In the genomic region with DNA sequence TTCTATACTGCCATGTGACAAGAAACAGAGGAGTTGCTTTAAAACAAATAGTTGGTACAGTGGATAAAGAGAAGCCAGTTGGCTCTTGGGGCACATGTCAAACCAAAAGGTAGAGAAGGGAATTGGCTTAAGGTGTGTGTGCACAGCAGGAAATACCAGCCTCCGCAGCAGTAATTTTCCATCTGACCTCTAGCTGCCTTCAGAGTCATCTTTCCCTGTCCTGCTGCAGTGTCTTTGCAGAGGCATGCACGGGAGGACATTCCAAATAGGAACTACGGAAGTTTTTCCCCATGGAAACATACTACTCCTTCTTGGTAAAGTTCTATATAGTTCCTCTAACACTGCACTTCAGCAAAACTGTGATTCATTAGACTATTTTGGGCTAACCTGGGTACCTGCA, we compare ENCODE assay signal across 22 cellular contexts.
DNase-seq lines count a peak whose midpoint lies in the region; ATAC-seq and TF ChIP-seq lines count a peak whose summit lies in the region.
"Had no signal": no experiment of that assay in that cellular context is flagged by ENCODE, and none has a peak within 500 bp of the region (broad histone marks: within the 10 kb centered on the region; RNA-seq: fewer than 3 reads in every experiment).

No MANE protein-coding gene starts in this region.

- 95 to 98% methylated on average over 3 of the region's 3 CpGs for WGBS in sigmoid colon, 2 donors

- no peak overlapping the region for H3K4me3 ChIP-seq in sigmoid colon
- H3K4me3 ChIP-seq: MG63 had no signal

- TF ChIP-seq EP300 in sigmoid colon (IDR thresholded peaks at IDR 0.05), result no peak

- H3K27ac ChIP-seq in sigmoid colon, result no peak overlapping the region

- ATAC-seq in left ventricle myocardium superior (peak; percentile 74), GM19351 (IDR thresholded peaks at IDR 0.05; ENCODE audit: unreplicated experiment) (no peak)
- ATAC-seq: HCT116 had no signal

- no peaks in the 10 kb centered on the region for H3K27me3 ChIP-seq in sigmoid colon
- H3K27me3 ChIP-seq: BE2C, MG63 had no signal

- intact Hi-C loops in left ventricle myocardium superior (cut with micrococcal nuclease) (no loop called here), cardiac septum (cut with DNase I) (no loop called here), sigmoid colon (cut with DNase I) (no loop called here)

- no peak for TF ChIP-seq POLR2A in sigmoid colon (IDR thresholded peaks at IDR 0.05)

- peaks cover 18 to 66% (median 41%) of the 10 kb centered on the region in 4 donors for H3K36me3 ChIP-seq in sigmoid colon
- H3K36me3 ChIP-seq: BE2C had no signal

- H3K4me1 ChIP-seq in sigmoid colon, result no peaks in the 10 kb centered on the region
- H3K4me1 ChIP-seq: BE2C had no signal

- DNase-seq in left ventricle myocardium superior (no peak), cardiac septum (ENCODE audit: low spot score) (no peak), HuH-7 (ENCODE audit: low spot score) (peak; percentile 10), cerebellum (ENCODE audit: low spot score) (peak; percentile 19), pons (ENCODE audit: low spot score) (peak; percentile 26), ureter (ENCODE audit: low spot score) (no peak), sigmoid colon (no peak)
- DNase-seq: BE2C; CD4-positive, alpha-beta T cell; COR-L47; DMS 273 treated with DMSO at 0.1 percent for 48 hours; DMS79 treated with DMSO at 0.1 percent for 48 hours; Kasumi-1; MG63; NCI-H1417; NCI-H1694 treated with DMSO at 0.1 percent for 48 hours; NCI-H2081 treated with DMSO at 0.1 percent for 48 hours; NCI-H446; NCI-H526; OCI-M1 had no signal

- H3K9me3 ChIP-seq in sigmoid colon, result no peaks in the 10 kb centered on the region
- H3K9me3 ChIP-seq: BE2C, MG63 had no signal

- no peak for TF ChIP-seq CTCF in sigmoid colon (IDR thresholded peaks at IDR 0.05)

Comparison
In these comparisons a context has a peak if more than half of its experiments do, and no peak if none do; other contexts are left out.
1. DNase-seq: peak in HuH-7 (single experiment), cerebellum (single experiment) and pons (single experiment); none in left ventricle myocardium superior (single experiment), cardiac septum (single experiment), ureter (single experiment) and sigmoid colon (single experiment).